ENCODE assay signal across 1 cellular context in genomic region chr20:1900321-1900791, GRCh38.
TF ChIP-seq lines count a peak whose summit lies in the region.

No MANE protein-coding gene starts in this region.

TF ChIP-seq in HepG2, 621 proteins besides CTCF, POLR2A, EP300 and RAD21 (continued from another document and continues in another):
- no peak for TF ChIP-seq ZNF646 (CRISPR knock-in tag; IDR thresholded peaks at IDR 0.05)
- 0 out of 2 replicates have a peak, but pooled peaks have one; percentile 44 for TF ChIP-seq ZKSCAN1 (IDR thresholded peaks at IDR 0.05; ENCODE audit: low read length)
- 0 out of 2 replicates have a peak, but pooled peaks have one; percentile 72 for TF ChIP-seq SRY (CRISPR knock-in tag; IDR thresholded peaks at IDR 0.05)
- TF ChIP-seq REPIN1 (CRISPR knock-in tag; IDR thresholded peaks at IDR 0.05; ENCODE audit: borderline replicate concordance, low read depth), result 0 out of 2 replicates have a peak, but pooled peaks have one; percentile 8
- peak; percentile 54; the same call in 1 of the 2 replicates for TF ChIP-seq RFX5 (IDR thresholded peaks at IDR 0.05; ENCODE audit: low read depth, low read length)
- TF ChIP-seq ZNF749 (CRISPR knock-in tag; IDR thresholded peaks at IDR 0.05; ENCODE audit: borderline replicate concordance), result no peak
- peak; percentile 83 for TF ChIP-seq SMC3 (IDR thresholded peaks at IDR 0.05; ENCODE audit: low read length)
- TF ChIP-seq ZNF792 (CRISPR knock-in tag; IDR thresholded peaks at IDR 0.05), result no peak
- no peak for TF ChIP-seq ZNF773 (CRISPR knock-in tag; IDR thresholded peaks at IDR 0.05; ENCODE audit: borderline replicate concordance)
- no peak for TF ChIP-seq NR2F2 (IDR thresholded peaks at IDR 0.05; ENCODE audit: borderline replicate concordance, low read depth)
- TF ChIP-seq ZNF564 (CRISPR knock-in tag; IDR thresholded peaks at IDR 0.05), result no peak
- TF ChIP-seq MLXIP (CRISPR knock-in tag; IDR thresholded peaks at IDR 0.05; ENCODE audit: borderline replicate concordance), result no peak
- TF ChIP-seq CENPT (CRISPR knock-in tag; IDR thresholded peaks at IDR 0.05; ENCODE audit: low read depth), result no peak
- TF ChIP-seq CENPBD1 (CRISPR knock-in tag; IDR thresholded peaks at IDR 0.05; ENCODE audit: borderline replicate concordance, low read depth), result no peak
- TF ChIP-seq ZNF276 (CRISPR knock-in tag; IDR thresholded peaks at IDR 0.05; ENCODE audit: low read depth), result peak; percentile 78; the same call in 1 of the 2 replicates
- TF ChIP-seq BORCS8-MEF2B (CRISPR knock-in tag; IDR thresholded peaks at IDR 0.05), result no peak
- TF ChIP-seq ZNF788 (CRISPR knock-in tag; IDR thresholded peaks at IDR 0.05; ENCODE audit: borderline replicate concordance), result peak; percentile 43; the same call in 1 of the 2 replicates
- TF ChIP-seq ZNF318 (CRISPR knock-in tag; IDR thresholded peaks at IDR 0.05), result 0 out of 2 replicates have a peak, but pooled peaks have one; percentile 49
- TF ChIP-seq E2F2 (CRISPR knock-in tag; IDR thresholded peaks at IDR 0.05; ENCODE audit: borderline replicate concordance), result no peak
- TF ChIP-seq STAG1 (CRISPR knock-in tag; IDR thresholded peaks at IDR 0.05), result peak; percentile 65
- 0 out of 2 replicates have a peak, but pooled peaks have one; percentile 45 for TF ChIP-seq ZNF274 (CRISPR knock-in tag; IDR thresholded peaks at IDR 0.05)
- TF ChIP-seq SALL2 (CRISPR knock-in tag; IDR thresholded peaks at IDR 0.05), result no peak
- no peak for TF ChIP-seq ZNF136 (CRISPR knock-in tag; IDR thresholded peaks at IDR 0.05; ENCODE audit: low read depth)
- TF ChIP-seq ZNF225 (CRISPR knock-in tag; IDR thresholded peaks at IDR 0.05), result 0 out of 2 replicates have a peak, but pooled peaks have one; percentile 37
- 0 out of 2 replicates have a peak, but pooled peaks have one; percentile 60 for TF ChIP-seq ZNF33B (CRISPR knock-in tag; IDR thresholded peaks at IDR 0.05)
- TF ChIP-seq ZBTB2 (CRISPR knock-in tag; IDR thresholded peaks at IDR 0.05; ENCODE audit: low read depth), result no peak
- no peak for TF ChIP-seq FOXC1 (CRISPR knock-in tag; IDR thresholded peaks at IDR 0.05; ENCODE audit: borderline replicate concordance)
- peak; percentile 36; the same call in 1 of the 2 replicates for TF ChIP-seq FOXK1 (CRISPR knock-in tag; IDR thresholded peaks at IDR 0.05; ENCODE audit: borderline replicate concordance, low read depth)
- TF ChIP-seq ZNF331 (CRISPR knock-in tag; IDR thresholded peaks at IDR 0.05), result peak; percentile 51; the same call in 1 of the 2 replicates
- TF ChIP-seq GATAD2A (CRISPR knock-in tag; IDR thresholded peaks at IDR 0.05), result 0 out of 2 replicates have a peak, but pooled peaks have one; percentile 26
- TF ChIP-seq DR1 (CRISPR knock-in tag; IDR thresholded peaks at IDR 0.05), result no peak
- peak; percentile 46 for TF ChIP-seq MIXL1 (CRISPR knock-in tag; IDR thresholded peaks at IDR 0.05)
